Comparison of ENCODE assay signal across 11 cellular contexts in the genomic region with DNA sequence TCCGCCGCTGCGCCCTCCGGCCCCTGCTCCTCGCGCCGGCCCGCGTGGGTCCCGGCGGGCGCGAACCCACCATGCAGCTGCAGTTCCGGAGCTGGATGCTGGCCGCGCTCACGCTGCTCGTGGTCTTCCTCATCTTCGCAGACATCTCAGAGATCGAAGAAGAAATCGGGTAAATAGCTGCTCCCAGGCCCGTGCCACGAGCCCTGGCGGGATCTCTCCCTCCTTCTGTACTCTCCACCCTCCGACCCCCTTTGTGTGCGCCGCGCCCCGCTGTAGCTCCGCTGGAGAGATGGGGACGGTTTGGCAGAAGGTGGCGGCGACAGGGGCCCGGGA. TPM values are rescaled to one million over a fixed set of nuclear protein-coding genes. Genes with fewer than 3 reads are reported as not detected.
DNase-seq lines count a peak whose midpoint lies in the region; ATAC-seq and TF ChIP-seq lines count a peak whose summit lies in the region.
"Had no signal": no experiment of that assay in that cellular context is flagged by ENCODE, and none has a peak within 500 bp of the region (broad histone marks: within the 10 kb centered on the region; RNA-seq: fewer than 3 reads in every experiment).

No MANE protein-coding gene starts in this region.

- H3K27ac ChIP-seq in rectal smooth muscle tissue (ENCODE audit: low read depth, low read length), result no peak overlapping the region

- H3K27me3 ChIP-seq in H7 (ENCODE audit: control insufficient read depth, insufficient read depth, low read length), result peaks cover 40% of the 10 kb centered on the region
- H3K27me3 ChIP-seq in NT2/D1 (ENCODE audit: insufficient read depth, insufficient read length), result peaks cover 36% of the 10 kb centered on the region
- peaks cover 19% of the 10 kb centered on the region for H3K27me3 ChIP-seq in rectal smooth muscle tissue (ENCODE audit: control insufficient read depth, insufficient read depth, low read length)

- H3K27me3 Mint-ChIP-seq in glutamatergic neuron (ENCODE audit: unreplicated experiment), result peaks cover 25% of the 10 kb centered on the region

- H3K9me3 ChIP-seq in NT2/D1 (ENCODE audit: insufficient read depth, low read length), result no peaks in the 10 kb centered on the region

- H3K36me3 ChIP-seq in H7 (replicated peaks; ENCODE audit: control insufficient read depth, insufficient read depth, low read length) (no peaks in the 10 kb centered on the region), NT2/D1 (ENCODE audit: insufficient read depth, insufficient read length, low read length) (peaks cover 14% of the 10 kb centered on the region), rectal smooth muscle tissue (ENCODE audit: control insufficient read depth, insufficient read depth, low read length) (no peaks in the 10 kb centered on the region)

- DNase-seq in H7, result peak; percentile 78
- no peak for DNase-seq in NT2/D1 (ENCODE audit: low read depth, low spot score)
- DNase-seq in glutamatergic neuron, result no peak
- DNase-seq in A172 (ENCODE audit: low spot score), result no peak
- DNase-seq: activated B cell treated with CpG ODN at 0.5 μM for 24 hours had no signal

- H3K4me3 ChIP-seq in H7 (ENCODE audit: insufficient read depth, low read depth, low read length), result peak overlapping the region; percentile 78
- H3K4me3 ChIP-seq in NT2/D1 (ENCODE audit: insufficient read length, low read depth), result peak overlapping the region; percentile 69
- peak overlapping the region; percentile 51 for H3K4me3 ChIP-seq in rectal smooth muscle tissue (ENCODE audit: low read length)

- peaks cover 8% of the 10 kb centered on the region for H3K9me3 Mint-ChIP-seq in glutamatergic neuron (ENCODE audit: unreplicated experiment)
- H3K9me3 Mint-ChIP-seq: activated B cell treated with CpG ODN at 0.5 μM for 24 hours had no signal

- peak overlapping the region; percentile 97 for H3K4me3 Mint-ChIP-seq in glutamatergic neuron (ENCODE audit: unreplicated experiment)
- H3K4me3 Mint-ChIP-seq: activated B cell treated with CpG ODN at 0.5 μM for 24 hours; activated naive CD8-positive, alpha-beta T cell had no signal

- H3K4me1 ChIP-seq in NT2/D1 (ENCODE audit: insufficient read depth, insufficient read length) (peaks cover 4% of the 10 kb centered on the region), rectal smooth muscle tissue (ENCODE audit: control insufficient read depth, insufficient read depth, low read length) (no peaks in the 10 kb centered on the region)

- no peak for ATAC-seq in GM21423 (IDR thresholded peaks at IDR 0.05; ENCODE audit: unreplicated experiment)
- ATAC-seq in HG03095 (IDR thresholded peaks at IDR 0.05; ENCODE audit: unreplicated experiment), result no peak
- ATAC-seq in GM19397 (IDR thresholded peaks at IDR 0.05; ENCODE audit: unreplicated experiment), result no peak

- no peaks in the 10 kb centered on the region for H3K36me3 Mint-ChIP-seq in glutamatergic neuron (ENCODE audit: unreplicated experiment)
- H3K36me3 Mint-ChIP-seq: activated naive CD8-positive, alpha-beta T cell had no signal

- H3K27ac Mint-ChIP-seq in glutamatergic neuron (ENCODE audit: unreplicated experiment), result peak overlapping the region; percentile 96
- H3K27ac Mint-ChIP-seq: activated B cell treated with CpG ODN at 0.5 μM for 24 hours; activated naive CD8-positive, alpha-beta T cell had no signal

- H3K4me1 Mint-ChIP-seq in glutamatergic neuron (ENCODE audit: low read depth, unreplicated experiment), result peaks cover 11% of the 10 kb centered on the region

- H3K9ac ChIP-seq in NT2/D1 (ENCODE audit: insufficient read length, low read depth) (peak overlapping the region; percentile 92), rectal smooth muscle tissue (ENCODE audit: low read length) (no peak overlapping the region)

- TF ChIP-seq CTCF in glutamatergic neuron (IDR thresholded peaks at IDR 0.05; ENCODE audit: partially characterized antibody, unreplicated experiment), result no peak

RNA-seq across cellular contexts. Expression of a gene that starts 0.3 kb away (rescaled TPM):
- 3.7 and 11.8 TPM in 2 replicates for total RNA-seq in H7 (2014; rRNA removed; shearing (Covaris generic))
- total RNA-seq in glutamatergic neuron (ENCODE audit: unreplicated experiment), result 30.4 TPM
- 0.69 TPM in 1 of 2 replicates, not detected in the other for total RNA-seq in A172 (2014; rRNA removed; shearing (Covaris generic))
- total RNA-seq: activated B cell treated with CpG ODN at 0.5 μM for 24 hours, G401 had no signal
